1 cellular context compared by ENCODE assay signal in the genomic region with DNA sequence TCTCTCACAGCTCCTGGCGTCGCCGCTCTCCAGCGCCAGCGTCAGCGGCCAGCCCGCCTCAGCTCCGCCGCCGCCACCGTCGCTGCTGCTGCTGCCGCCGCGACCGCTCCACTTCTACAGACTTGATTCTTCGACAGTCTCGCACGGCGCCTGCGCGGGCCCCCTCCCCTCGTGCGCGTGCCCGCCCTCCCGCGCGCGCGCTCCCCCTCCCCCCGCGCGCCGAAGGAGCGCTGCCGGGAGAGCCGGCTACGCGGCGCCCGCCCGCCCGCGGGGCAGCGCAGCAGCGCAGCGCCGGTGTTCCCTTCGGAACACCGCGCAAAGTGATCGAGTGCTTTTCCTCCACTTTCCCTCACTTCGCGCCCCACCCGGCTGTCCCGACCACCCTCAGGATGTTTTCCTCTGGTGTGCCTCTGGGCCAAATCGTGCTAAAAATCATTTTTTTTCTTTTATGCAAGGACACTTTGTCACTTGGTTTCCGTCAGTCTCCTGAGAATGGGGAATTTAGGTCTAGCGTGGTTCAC.
TF ChIP-seq lines count a peak whose summit lies in the region.

A gene (minus strand): TSS at position 118 of the 521 bp plus-strand sequence. CDS start 684 bp downstream, outside the sequence.

TF ChIP-seq in HepG2, 621 proteins besides CTCF, POLR2A, EP300 and RAD21 (continued from another document and continues in another):
- TF ChIP-seq, protein P1, sequence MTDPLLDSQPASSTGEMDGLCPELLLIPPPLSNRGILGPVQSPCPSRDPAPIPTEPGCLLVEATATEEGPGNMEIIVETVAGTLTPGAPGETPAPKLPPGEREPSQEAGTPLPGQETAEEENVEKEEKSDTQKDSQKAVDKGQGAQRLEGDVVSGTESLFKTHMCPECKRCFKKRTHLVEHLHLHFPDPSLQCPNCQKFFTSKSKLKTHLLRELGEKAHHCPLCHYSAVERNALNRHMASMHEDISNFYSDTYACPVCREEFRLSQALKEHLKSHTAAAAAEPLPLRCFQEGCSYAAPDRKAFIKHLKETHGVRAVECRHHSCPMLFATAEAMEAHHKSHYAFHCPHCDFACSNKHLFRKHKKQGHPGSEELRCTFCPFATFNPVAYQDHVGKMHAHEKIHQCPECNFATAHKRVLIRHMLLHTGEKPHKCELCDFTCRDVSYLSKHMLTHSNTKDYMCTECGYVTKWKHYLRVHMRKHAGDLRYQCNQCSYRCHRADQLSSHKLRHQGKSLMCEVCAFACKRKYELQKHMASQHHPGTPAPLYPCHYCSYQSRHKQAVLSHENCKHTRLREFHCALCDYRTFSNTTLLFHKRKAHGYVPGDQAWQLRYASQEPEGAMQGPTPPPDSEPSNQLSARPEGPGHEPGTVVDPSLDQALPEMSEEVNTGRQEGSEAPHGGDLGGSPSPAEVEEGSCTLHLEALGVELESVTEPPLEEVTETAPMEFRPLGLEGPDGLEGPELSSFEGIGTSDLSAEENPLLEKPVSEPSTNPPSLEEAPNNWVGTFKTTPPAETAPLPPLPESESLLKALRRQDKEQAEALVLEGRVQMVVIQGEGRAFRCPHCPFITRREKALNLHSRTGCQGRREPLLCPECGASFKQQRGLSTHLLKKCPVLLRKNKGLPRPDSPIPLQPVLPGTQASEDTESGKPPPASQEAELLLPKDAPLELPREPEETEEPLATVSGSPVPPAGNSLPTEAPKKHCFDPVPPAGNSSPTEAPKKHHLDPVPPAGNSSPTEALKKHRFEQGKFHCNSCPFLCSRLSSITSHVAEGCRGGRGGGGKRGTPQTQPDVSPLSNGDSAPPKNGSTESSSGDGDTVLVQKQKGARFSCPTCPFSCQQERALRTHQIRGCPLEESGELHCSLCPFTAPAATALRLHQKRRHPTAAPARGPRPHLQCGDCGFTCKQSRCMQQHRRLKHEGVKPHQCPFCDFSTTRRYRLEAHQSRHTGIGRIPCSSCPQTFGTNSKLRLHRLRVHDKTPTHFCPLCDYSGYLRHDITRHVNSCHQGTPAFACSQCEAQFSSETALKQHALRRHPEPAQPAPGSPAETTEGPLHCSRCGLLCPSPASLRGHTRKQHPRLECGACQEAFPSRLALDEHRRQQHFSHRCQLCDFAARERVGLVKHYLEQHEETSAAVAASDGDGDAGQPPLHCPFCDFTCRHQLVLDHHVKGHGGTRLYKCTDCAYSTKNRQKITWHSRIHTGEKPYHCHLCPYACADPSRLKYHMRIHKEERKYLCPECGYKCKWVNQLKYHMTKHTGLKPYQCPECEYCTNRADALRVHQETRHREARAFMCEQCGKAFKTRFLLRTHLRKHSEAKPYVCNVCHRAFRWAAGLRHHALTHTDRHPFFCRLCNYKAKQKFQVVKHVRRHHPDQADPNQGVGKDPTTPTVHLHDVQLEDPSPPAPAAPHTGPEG (CRISPR knock-in tag; IDR thresholded peaks at IDR 0.05): peak; percentile 97
- TF ChIP-seq NR2F1 (CRISPR knock-in tag; IDR thresholded peaks at IDR 0.05): peak in 1 of 2 experiments; percentile 29; a peak in 1 of 4 replicates
- TF ChIP-seq ZNF788 (CRISPR knock-in tag; IDR thresholded peaks at IDR 0.05; ENCODE audit: borderline replicate concordance): peak; percentile 3; the same call in 1 of the 2 replicates
- peak; percentile 56 for TF ChIP-seq YY1 (IDR thresholded peaks at IDR 0.05; ENCODE audit: insufficient read depth, insufficient replicate concordance, low read depth, low read length)
- peak; percentile 12; the same call in 1 of the 2 replicates for TF ChIP-seq MYC (CRISPR knock-in tag; IDR thresholded peaks at IDR 0.05; ENCODE audit: borderline replicate concordance)
- 0 out of 2 replicates have a peak, but pooled peaks have one; percentile 53 for TF ChIP-seq SP140L (CRISPR knock-in tag; IDR thresholded peaks at IDR 0.05; ENCODE audit: borderline replicate concordance)
- TF ChIP-seq, protein P2, sequence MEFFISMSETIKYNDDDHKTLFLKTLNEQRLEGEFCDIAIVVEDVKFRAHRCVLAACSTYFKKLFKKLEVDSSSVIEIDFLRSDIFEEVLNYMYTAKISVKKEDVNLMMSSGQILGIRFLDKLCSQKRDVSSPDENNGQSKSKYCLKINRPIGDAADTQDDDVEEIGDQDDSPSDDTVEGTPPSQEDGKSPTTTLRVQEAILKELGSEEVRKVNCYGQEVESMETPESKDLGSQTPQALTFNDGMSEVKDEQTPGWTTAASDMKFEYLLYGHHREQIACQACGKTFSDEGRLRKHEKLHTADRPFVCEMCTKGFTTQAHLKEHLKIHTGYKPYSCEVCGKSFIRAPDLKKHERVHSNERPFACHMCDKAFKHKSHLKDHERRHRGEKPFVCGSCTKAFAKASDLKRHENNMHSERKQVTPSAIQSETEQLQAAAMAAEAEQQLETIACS (CRISPR knock-in tag; IDR thresholded peaks at IDR 0.05): peak; percentile 95
- TF ChIP-seq ZMAT3 (CRISPR knock-in tag; conservative IDR thresholded peaks at IDR 0.05): 0 out of 2 replicates have a peak, but pooled peaks have one; percentile 16
- TF ChIP-seq, protein P3, sequence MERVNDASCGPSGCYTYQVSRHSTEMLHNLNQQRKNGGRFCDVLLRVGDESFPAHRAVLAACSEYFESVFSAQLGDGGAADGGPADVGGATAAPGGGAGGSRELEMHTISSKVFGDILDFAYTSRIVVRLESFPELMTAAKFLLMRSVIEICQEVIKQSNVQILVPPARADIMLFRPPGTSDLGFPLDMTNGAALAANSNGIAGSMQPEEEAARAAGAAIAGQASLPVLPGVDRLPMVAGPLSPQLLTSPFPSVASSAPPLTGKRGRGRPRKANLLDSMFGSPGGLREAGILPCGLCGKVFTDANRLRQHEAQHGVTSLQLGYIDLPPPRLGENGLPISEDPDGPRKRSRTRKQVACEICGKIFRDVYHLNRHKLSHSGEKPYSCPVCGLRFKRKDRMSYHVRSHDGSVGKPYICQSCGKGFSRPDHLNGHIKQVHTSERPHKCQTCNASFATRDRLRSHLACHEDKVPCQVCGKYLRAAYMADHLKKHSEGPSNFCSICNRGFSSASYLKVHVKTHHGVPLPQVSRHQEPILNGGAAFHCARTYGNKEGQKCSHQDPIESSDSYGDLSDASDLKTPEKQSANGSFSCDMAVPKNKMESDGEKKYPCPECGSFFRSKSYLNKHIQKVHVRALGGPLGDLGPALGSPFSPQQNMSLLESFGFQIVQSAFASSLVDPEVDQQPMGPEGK (CRISPR knock-in tag; IDR thresholded peaks at IDR 0.05): peak; percentile 32; the same call in 1 of the 2 replicates
- TF ChIP-seq, protein P4, sequence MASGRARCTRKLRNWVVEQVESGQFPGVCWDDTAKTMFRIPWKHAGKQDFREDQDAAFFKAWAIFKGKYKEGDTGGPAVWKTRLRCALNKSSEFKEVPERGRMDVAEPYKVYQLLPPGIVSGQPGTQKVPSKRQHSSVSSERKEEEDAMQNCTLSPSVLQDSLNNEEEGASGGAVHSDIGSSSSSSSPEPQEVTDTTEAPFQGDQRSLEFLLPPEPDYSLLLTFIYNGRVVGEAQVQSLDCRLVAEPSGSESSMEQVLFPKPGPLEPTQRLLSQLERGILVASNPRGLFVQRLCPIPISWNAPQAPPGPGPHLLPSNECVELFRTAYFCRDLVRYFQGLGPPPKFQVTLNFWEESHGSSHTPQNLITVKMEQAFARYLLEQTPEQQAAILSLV (CRISPR knock-in tag; IDR thresholded peaks at IDR 0.05; ENCODE audit: borderline replicate concordance): no peak; the same call in 1 of the 2 replicates
- TF ChIP-seq HNRNPLL (IDR thresholded peaks at IDR 0.05; ENCODE audit: low read depth, low read length, poor library complexity, severe bottlenecking): peak; percentile 71
- TF ChIP-seq, protein P5, sequence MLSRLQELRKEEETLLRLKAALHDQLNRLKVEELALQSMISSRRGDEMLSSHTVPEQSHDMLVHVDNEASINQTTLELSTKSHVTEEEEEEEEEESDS (CRISPR knock-in tag; IDR thresholded peaks at IDR 0.05; ENCODE audit: borderline replicate concordance): 0 out of 2 replicates have a peak, but pooled peaks have one; percentile 52
- TF ChIP-seq, protein P6, sequence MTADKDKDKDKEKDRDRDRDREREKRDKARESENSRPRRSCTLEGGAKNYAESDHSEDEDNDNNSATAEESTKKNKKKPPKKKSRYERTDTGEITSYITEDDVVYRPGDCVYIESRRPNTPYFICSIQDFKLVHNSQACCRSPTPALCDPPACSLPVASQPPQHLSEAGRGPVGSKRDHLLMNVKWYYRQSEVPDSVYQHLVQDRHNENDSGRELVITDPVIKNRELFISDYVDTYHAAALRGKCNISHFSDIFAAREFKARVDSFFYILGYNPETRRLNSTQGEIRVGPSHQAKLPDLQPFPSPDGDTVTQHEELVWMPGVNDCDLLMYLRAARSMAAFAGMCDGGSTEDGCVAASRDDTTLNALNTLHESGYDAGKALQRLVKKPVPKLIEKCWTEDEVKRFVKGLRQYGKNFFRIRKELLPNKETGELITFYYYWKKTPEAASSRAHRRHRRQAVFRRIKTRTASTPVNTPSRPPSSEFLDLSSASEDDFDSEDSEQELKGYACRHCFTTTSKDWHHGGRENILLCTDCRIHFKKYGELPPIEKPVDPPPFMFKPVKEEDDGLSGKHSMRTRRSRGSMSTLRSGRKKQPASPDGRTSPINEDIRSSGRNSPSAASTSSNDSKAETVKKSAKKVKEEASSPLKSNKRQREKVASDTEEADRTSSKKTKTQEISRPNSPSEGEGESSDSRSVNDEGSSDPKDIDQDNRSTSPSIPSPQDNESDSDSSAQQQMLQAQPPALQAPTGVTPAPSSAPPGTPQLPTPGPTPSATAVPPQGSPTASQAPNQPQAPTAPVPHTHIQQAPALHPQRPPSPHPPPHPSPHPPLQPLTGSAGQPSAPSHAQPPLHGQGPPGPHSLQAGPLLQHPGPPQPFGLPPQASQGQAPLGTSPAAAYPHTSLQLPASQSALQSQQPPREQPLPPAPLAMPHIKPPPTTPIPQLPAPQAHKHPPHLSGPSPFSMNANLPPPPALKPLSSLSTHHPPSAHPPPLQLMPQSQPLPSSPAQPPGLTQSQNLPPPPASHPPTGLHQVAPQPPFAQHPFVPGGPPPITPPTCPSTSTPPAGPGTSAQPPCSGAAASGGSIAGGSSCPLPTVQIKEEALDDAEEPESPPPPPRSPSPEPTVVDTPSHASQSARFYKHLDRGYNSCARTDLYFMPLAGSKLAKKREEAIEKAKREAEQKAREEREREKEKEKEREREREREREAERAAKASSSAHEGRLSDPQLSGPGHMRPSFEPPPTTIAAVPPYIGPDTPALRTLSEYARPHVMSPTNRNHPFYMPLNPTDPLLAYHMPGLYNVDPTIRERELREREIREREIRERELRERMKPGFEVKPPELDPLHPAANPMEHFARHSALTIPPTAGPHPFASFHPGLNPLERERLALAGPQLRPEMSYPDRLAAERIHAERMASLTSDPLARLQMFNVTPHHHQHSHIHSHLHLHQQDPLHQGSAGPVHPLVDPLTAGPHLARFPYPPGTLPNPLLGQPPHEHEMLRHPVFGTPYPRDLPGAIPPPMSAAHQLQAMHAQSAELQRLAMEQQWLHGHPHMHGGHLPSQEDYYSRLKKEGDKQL (CRISPR knock-in tag; IDR thresholded peaks at IDR 0.05; ENCODE audit: low read depth): 0 out of 2 replicates have a peak, but pooled peaks have one; percentile 14
- TF ChIP-seq RARA (CRISPR knock-in tag; IDR thresholded peaks at IDR 0.05): 0 out of 2 replicates have a peak, but pooled peaks have one; percentile 4
- TF ChIP-seq, protein P7, sequence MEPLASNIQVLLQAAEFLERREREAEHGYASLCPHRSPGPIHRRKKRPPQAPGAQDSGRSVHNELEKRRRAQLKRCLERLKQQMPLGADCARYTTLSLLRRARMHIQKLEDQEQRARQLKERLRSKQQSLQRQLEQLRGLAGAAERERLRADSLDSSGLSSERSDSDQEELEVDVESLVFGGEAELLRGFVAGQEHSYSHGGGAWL (CRISPR knock-in tag; IDR thresholded peaks at IDR 0.05): 0 out of 2 replicates have a peak, but pooled peaks have one; percentile 11
- TF ChIP-seq JDP2 (CRISPR knock-in tag; IDR thresholded peaks at IDR 0.05; ENCODE audit: borderline replicate concordance): no peak
- TF ChIP-seq, protein P8, sequence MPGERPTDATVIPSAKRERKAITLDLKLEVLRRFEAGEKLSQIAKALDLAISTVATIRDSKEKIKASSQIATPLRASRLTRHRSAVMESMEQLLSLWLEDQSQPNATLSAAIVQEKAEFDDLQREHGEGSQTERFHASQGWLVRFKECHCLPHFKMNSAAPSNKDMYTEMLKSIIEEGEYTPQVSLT (CRISPR knock-in tag; IDR thresholded peaks at IDR 0.05; ENCODE audit: borderline replicate concordance, low read depth): no peak
- 0 out of 2 replicates have a peak, but pooled peaks have one; percentile 22 for TF ChIP-seq ZNF256 (CRISPR knock-in tag; conservative IDR thresholded peaks at IDR 0.05)
- TF ChIP-seq ZNF468 (CRISPR knock-in tag; IDR thresholded peaks at IDR 0.05): 0 out of 2 replicates have a peak, but pooled peaks have one; percentile 27
- 0 out of 2 replicates have a peak, but pooled peaks have one; percentile 30 for TF ChIP-seq KLF11 (CRISPR knock-in tag; IDR thresholded peaks at IDR 0.05)
- TF ChIP-seq, protein P9, sequence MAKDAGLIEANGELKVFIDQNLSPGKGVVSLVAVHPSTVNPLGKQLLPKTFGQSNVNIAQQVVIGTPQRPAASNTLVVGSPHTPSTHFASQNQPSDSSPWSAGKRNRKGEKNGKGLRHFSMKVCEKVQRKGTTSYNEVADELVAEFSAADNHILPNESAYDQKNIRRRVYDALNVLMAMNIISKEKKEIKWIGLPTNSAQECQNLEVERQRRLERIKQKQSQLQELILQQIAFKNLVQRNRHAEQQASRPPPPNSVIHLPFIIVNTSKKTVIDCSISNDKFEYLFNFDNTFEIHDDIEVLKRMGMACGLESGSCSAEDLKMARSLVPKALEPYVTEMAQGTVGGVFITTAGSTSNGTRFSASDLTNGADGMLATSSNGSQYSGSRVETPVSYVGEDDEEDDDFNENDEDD (CRISPR knock-in tag; IDR thresholded peaks at IDR 0.05; ENCODE audit: borderline replicate concordance): no peak
- TF ChIP-seq NKX3-1 (CRISPR knock-in tag; IDR thresholded peaks at IDR 0.05): peak; percentile 21; the same call in 1 of the 2 replicates
- TF ChIP-seq, protein P10, sequence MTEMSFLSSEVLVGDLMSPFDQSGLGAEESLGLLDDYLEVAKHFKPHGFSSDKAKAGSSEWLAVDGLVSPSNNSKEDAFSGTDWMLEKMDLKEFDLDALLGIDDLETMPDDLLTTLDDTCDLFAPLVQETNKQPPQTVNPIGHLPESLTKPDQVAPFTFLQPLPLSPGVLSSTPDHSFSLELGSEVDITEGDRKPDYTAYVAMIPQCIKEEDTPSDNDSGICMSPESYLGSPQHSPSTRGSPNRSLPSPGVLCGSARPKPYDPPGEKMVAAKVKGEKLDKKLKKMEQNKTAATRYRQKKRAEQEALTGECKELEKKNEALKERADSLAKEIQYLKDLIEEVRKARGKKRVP (CRISPR knock-in tag; IDR thresholded peaks at IDR 0.05): no peak
- TF ChIP-seq TAF15 (IDR thresholded peaks at IDR 0.05; ENCODE audit: low read depth, low read length, poor library complexity, severe bottlenecking): peak; percentile 29
- TF ChIP-seq BCL6 (CRISPR knock-in tag; IDR thresholded peaks at IDR 0.05): peak; percentile 80
- no peak for TF ChIP-seq CEBPG (CRISPR knock-in tag; IDR thresholded peaks at IDR 0.05)
- TF ChIP-seq ARHGAP35 (CRISPR knock-in tag; IDR thresholded peaks at IDR 0.05; ENCODE audit: borderline replicate concordance): 0 out of 2 replicates have a peak, but pooled peaks have one; percentile 0
- TF ChIP-seq, protein P11, sequence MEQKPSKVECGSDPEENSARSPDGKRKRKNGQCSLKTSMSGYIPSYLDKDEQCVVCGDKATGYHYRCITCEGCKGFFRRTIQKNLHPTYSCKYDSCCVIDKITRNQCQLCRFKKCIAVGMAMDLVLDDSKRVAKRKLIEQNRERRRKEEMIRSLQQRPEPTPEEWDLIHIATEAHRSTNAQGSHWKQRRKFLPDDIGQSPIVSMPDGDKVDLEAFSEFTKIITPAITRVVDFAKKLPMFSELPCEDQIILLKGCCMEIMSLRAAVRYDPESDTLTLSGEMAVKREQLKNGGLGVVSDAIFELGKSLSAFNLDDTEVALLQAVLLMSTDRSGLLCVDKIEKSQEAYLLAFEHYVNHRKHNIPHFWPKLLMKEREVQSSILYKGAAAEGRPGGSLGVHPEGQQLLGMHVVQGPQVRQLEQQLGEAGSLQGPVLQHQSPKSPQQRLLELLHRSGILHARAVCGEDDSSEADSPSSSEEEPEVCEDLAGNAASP (CRISPR knock-in tag; IDR thresholded peaks at IDR 0.05; ENCODE audit: borderline replicate concordance): peak; percentile 19; the same call in 1 of the 2 replicates
